8 cellular contexts compared by ENCODE assay signal in the genomic region with DNA sequence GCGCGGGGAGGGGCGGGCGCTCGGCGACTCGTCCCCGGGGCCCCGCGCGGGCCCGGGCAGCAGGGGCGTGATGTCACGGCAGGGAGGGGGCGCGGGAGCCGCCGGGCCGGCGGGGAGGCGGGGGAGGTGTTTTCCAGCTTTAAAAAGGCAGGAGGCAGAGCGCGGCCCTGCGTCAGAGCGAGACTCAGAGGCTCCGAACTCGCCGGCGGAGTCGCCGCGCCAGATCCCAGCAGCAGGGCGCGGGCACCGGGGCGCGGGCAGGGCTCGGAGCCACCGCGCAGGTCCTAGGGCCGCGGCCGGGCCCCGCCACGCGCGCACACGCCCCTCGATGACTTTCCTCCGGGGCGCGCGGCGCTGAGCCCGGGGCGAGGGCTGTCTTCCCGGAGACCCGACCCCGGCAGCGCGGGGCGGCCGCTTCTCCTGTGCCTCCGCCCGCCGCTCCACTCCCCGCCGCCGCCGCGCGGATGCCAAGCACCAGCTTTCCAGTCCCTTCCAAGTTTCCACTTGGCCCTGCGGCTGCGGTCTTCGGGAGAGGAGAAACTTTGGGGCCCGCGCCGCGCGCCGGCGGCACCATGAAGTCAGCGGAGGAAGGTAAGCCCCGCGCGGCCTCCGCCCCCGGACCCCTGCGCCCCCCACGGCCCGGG. TPM values are rescaled to one million over a fixed set of nuclear protein-coding genes. Genes with fewer than 3 reads are reported as not detected.
A peak's percentile ranks its signal among the peaks of the same experiment; 100 is the strongest.
DNase-seq lines count a peak whose midpoint lies in the region; ATAC-seq and TF ChIP-seq lines count a peak whose summit lies in the region.

A gene (plus strand): TSS at position 170 of the 644 bp plus-strand sequence. CDS start 295 bp downstream, at position 465.

- H3K9ac ChIP-seq in SK-N-SH: no peak within 1 kb of the TSS

- H3K4me2 ChIP-seq in SK-N-SH: peak within 1 kb of the TSS; percentile 44; the same call in 1 of the 2 replicates

- CTCF ChIA-PET in SK-N-SH (lab: Yijun Ruan, JAX): interaction anchor here (0.8 to 1.5 kb wide), 2 partner anchors 9 to 15 kb away, joined by 3 to 4 read pairs; no protein-coding TSS in a partner anchor

- WGBS in SK-N-SH (ENCODE audit: low lambda C conversion rate): 15% methylated on average over 8 of the region's 91 CpGs
- no CpG with 5 or more reads among the region's 91 CpGs for WGBS in esophagus muscularis mucosa

- H2AFZ ChIP-seq in SK-N-SH (ENCODE audit: low read depth): no peak within 1 kb of the TSS

- no peak within 1 kb of the TSS for H3K27ac ChIP-seq in SK-N-SH (ENCODE audit: low read depth in 2 of 2, low read length in 1 of 2)
- H3K27ac ChIP-seq in esophagus muscularis mucosa (replicated peaks in 1 of 4): peak within 1 kb of the TSS; percentile 97 to 99 (median 98)

- ATAC-seq in SK-N-SH treated with all-trans-retinoic acid at 6 μM for 48 hours (no peak), natural killer cell (peak; percentile 39 to 53 (median 47))
- peak; percentile 53 for ATAC-seq in stimulated activated naive CD8-positive, alpha-beta T cell treated with anti-CD3 and anti-CD28 coated beads, Interleukin-15, amount 100 ng/mL, for 72 hours

- H3K4me3 Mint-ChIP-seq in natural killer cell: peak within 1 kb of the TSS; percentile 81
- peak within 1 kb of the TSS; percentile 92 to 98 for H3K4me3 Mint-ChIP-seq in stimulated activated naive CD8-positive, alpha-beta T cell treated with anti-CD3 and anti-CD28 coated beads, Interleukin-15, amount 100 ng/mL, for 72 hours

- peaks cover 7% of the 10 kb centered on the region; the same call in 1 of the 2 replicates for H4K20me1 ChIP-seq in SK-N-SH (ENCODE audit: insufficient read depth)

- no peak for TF ChIP-seq EP300 in SK-N-SH (IDR thresholded peaks at IDR 0.05; ENCODE audit: borderline replicate concordance in 1 of 2, low read depth in 1 of 2, low read length in 1 of 2)
- TF ChIP-seq EP300 in esophagus muscularis mucosa (IDR thresholded peaks at IDR 0.05): no peak

- no peaks in the 10 kb centered on the region for H3K9me2 ChIP-seq in SK-N-SH

- H3K36me3 Mint-ChIP-seq in natural killer cell: no peaks in the 10 kb centered on the region

- POLR2A ChIA-PET in SK-N-SH (lab: Yijun Ruan, JAX): no interaction called here

- TF ChIP-seq CTCF in SK-N-SH (IDR thresholded peaks at IDR 0.05) (no peak), esophagus muscularis mucosa (IDR thresholded peaks at IDR 0.05) (peak in 1 of 3 experiments; percentile 10), natural killer cell (IDR thresholded peaks at IDR 0.05) (no peak)

- H3K9me3 ChIP-seq in SK-N-SH (no peaks in the 10 kb centered on the region), esophagus muscularis mucosa (no peaks in the 10 kb centered on the region)

- H3K27me3 Mint-ChIP-seq in natural killer cell (ENCODE audit: low read depth in 2 of 2): peaks cover 20 to 27% of the 10 kb centered on the region in 2 donors
- H3K27me3 Mint-ChIP-seq in stimulated activated naive CD8-positive, alpha-beta T cell treated with anti-CD3 and anti-CD28 coated beads, Interleukin-15, amount 100 ng/mL, for 72 hours: peaks cover 13% of the 10 kb centered on the region

- H3K36me3 ChIP-seq in SK-N-SH (replicated peaks in 1 of 2; ENCODE audit: control insufficient read depth in 1 of 2, insufficient read depth in 2 of 2, low read length in 1 of 2) (no peaks in the 10 kb centered on the region), esophagus muscularis mucosa (no peaks in the 10 kb centered on the region)

- no peaks in the 10 kb centered on the region for H3K79me2 ChIP-seq in SK-N-SH (ENCODE audit: insufficient read depth)

- TF ChIP-seq RAD21 in SK-N-SH (IDR thresholded peaks at IDR 0.05; ENCODE audit: low read length): no peak

- peaks cover 15 to 29% of the 10 kb centered on the region in 2 donors for H3K4me1 Mint-ChIP-seq in natural killer cell
- peaks cover 43% of the 10 kb centered on the region for H3K4me1 Mint-ChIP-seq in stimulated activated naive CD8-positive, alpha-beta T cell treated with anti-CD3 and anti-CD28 coated beads, Interleukin-15, amount 100 ng/mL, for 72 hours

- H3K4me3 ChIP-seq in SK-N-SH (ENCODE audit: low read depth in 2 of 2, low read length in 1 of 2) (0 out of 4 replicates have a peak within 1 kb of the TSS, but pooled peaks of 1 of the 2 experiments have one; percentile 32), esophagus muscularis mucosa (peak within 1 kb of the TSS; percentile 76 to 91 (median 86))

- no peak for TF ChIP-seq POLR2A in esophagus muscularis mucosa (IDR thresholded peaks at IDR 0.05; ENCODE audit: low read depth)

- H3K27me3 ChIP-seq in SK-N-SH (ENCODE audit: insufficient read depth): peaks cover 71% of the 10 kb centered on the region
- H3K27me3 ChIP-seq in esophagus muscularis mucosa: peaks cover 0 to 5% (median 0%) of the 10 kb centered on the region in 4 donors

- H3K4me1 ChIP-seq in SK-N-SH (ENCODE audit: control insufficient read depth in 1 of 2, insufficient read depth in 2 of 2, low read depth in 1 of 2, low read length in 1 of 2) (no peaks in the 10 kb centered on the region; a peak in 1 of 4 replicates), esophagus muscularis mucosa (peaks cover 38 to 74% (median 63%) of the 10 kb centered on the region in 4 donors)

- H3K27ac Mint-ChIP-seq in natural killer cell: peak within 1 kb of the TSS; percentile 31 to 75
- H3K27ac Mint-ChIP-seq in stimulated activated naive CD8-positive, alpha-beta T cell treated with anti-CD3 and anti-CD28 coated beads, Interleukin-15, amount 100 ng/mL, for 72 hours: peak within 1 kb of the TSS; percentile 89 to 96

- DNase-seq in SK-N-SH: no peak
- DNase-seq in NCI-H526 (lab: John Stamatoyannopoulos, UW): peak; percentile 68 to 87
- peak; percentile 80 for DNase-seq in activated T-cell treated with anti-CD3 and anti-CD28 coated beads for 24 hours (ENCODE audit: low read depth)
- no peak for DNase-seq in esophagus muscularis mucosa (ENCODE audit: extremely low spot score)
- DNase-seq in natural killer cell: peak; percentile 59
- DNase-seq in stimulated activated naive CD8-positive, alpha-beta T cell treated with anti-CD3 and anti-CD28 coated beads, Interleukin-15, amount 100 ng/mL, for 72 hours: peak; percentile 84 to 86
- no peak for DNase-seq in NCI-H510A treated with DMSO at 0.1 percent for 48 hours (lab: John Stamatoyannopoulos, UW)

- no peaks in the 10 kb centered on the region for H3K9me3 Mint-ChIP-seq in natural killer cell
- no peaks in the 10 kb centered on the region for H3K9me3 Mint-ChIP-seq in stimulated activated naive CD8-positive, alpha-beta T cell treated with anti-CD3 and anti-CD28 coated beads, Interleukin-15, amount 100 ng/mL, for 72 hours

- H3F3A ChIP-seq in SK-N-SH (replicated peaks; ENCODE audit: insufficient read depth): no peaks in the 10 kb centered on the region

- intact Hi-C loops in esophagus muscularis mucosa (cut with DNase I): loop anchor here (5.0 kb wide), 2 partner anchors 61 to 111 kb away; no protein-coding TSS in a partner anchor
- intact Hi-C loops in natural killer cell (cut with micrococcal nuclease): no loop called here

TF ChIP-seq in SK-N-SH, 30 proteins besides CTCF, POLR2A, EP300 and RAD21 (continues in another document):
- TF ChIP-seq FOXJ3 (CRISPR knock-in tag; IDR thresholded peaks at IDR 0.05) (no peak), SIN3A (IDR thresholded peaks at IDR 0.05; ENCODE audit: borderline replicate concordance, low read depth, low read length) (no peak), GATA2 (CRISPR knock-in tag; IDR thresholded peaks at IDR 0.05) (no peak), JUND (IDR thresholded peaks at IDR 0.05) (no peak), YY1 (IDR thresholded peaks at IDR 0.05; ENCODE audit: low read depth) (no peak), NRF1 (IDR thresholded peaks at IDR 0.05; ENCODE audit: low read depth, low read length) (no peak), TCF12 (IDR thresholded peaks at IDR 0.05) (no peak)
- TF ChIP-seq, protein P1, sequence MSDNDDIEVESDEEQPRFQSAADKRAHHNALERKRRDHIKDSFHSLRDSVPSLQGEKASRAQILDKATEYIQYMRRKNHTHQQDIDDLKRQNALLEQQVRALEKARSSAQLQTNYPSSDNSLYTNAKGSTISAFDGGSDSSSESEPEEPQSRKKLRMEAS (IDR thresholded peaks at IDR 0.05; ENCODE audit: low read depth): no peak
- TF ChIP-seq, protein P2, sequence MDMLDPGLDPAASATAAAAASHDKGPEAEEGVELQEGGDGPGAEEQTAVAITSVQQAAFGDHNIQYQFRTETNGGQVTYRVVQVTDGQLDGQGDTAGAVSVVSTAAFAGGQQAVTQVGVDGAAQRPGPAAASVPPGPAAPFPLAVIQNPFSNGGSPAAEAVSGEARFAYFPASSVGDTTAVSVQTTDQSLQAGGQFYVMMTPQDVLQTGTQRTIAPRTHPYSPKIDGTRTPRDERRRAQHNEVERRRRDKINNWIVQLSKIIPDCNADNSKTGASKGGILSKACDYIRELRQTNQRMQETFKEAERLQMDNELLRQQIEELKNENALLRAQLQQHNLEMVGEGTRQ (IDR thresholded peaks at IDR 0.05; ENCODE audit: borderline replicate concordance, low read depth, low read length): no peak

TF ChIP-seq in SK-N-SH treated with all-trans-retinoic acid at 6 μM for 48 hours, 23 proteins besides CTCF, POLR2A, EP300 and RAD21 (continues in another document):
- TF ChIP-seq ZFP30 (CRISPR knock-in tag; IDR thresholded peaks at IDR 0.05) (no peak), SNAI2 (CRISPR knock-in tag; IDR thresholded peaks at IDR 0.05) (no peak), PPARA (CRISPR knock-in tag; IDR thresholded peaks at IDR 0.05; ENCODE audit: borderline replicate concordance) (no peak), OSR1 (CRISPR knock-in tag; IDR thresholded peaks at IDR 0.05) (no peak), CSDC2 (CRISPR knock-in tag; IDR thresholded peaks at IDR 0.05) (no peak), ZFP3 (CRISPR knock-in tag; IDR thresholded peaks at IDR 0.05) (no peak), ZNF70 (CRISPR knock-in tag; IDR thresholded peaks at IDR 0.05) (no peak), ARNTL (CRISPR knock-in tag; IDR thresholded peaks at IDR 0.05; ENCODE audit: borderline replicate concordance, low read depth) (no peak)
- TF ChIP-seq, protein P3, sequence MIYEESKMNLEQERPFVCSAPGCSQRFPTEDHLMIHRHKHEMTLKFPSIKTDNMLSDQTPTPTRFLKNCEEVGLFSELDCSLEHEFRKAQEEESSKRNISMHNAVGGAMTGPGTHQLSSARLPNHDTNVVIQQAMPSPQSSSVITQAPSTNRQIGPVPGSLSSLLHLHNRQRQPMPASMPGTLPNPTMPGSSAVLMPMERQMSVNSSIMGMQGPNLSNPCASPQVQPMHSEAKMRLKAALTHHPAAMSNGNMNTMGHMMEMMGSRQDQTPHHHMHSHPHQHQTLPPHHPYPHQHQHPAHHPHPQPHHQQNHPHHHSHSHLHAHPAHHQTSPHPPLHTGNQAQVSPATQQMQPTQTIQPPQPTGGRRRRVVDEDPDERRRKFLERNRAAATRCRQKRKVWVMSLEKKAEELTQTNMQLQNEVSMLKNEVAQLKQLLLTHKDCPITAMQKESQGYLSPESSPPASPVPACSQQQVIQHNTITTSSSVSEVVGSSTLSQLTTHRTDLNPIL (CRISPR knock-in tag; IDR thresholded peaks at IDR 0.05; ENCODE audit: low read depth): no peak

RNA-seq across cellular contexts. Expression of the gene that starts here (rescaled TPM):
- 0.02 TPM in 1 of 2 replicates, not detected in the other for polyA plus RNA-seq in SK-N-SH (2012; rRNA removed)
- not detected in 2 replicates for polyA plus RNA-seq in SK-N-SH (2012; cell fraction: cytosol; rRNA removed)
- polyA plus RNA-seq in SK-N-SH (2012; cell fraction: nucleus; rRNA removed): not detected in 2 replicates
- total RNA-seq in esophagus muscularis mucosa: 10 to 100 TPM; 15.0 to 22.0 (median 17.8) TPM
- 10 to 100 TPM; 35.8 to 47.4 (median 37.1) TPM for total RNA-seq in natural killer cell

Comparison
In these comparisons a context has a peak if more than half of its experiments do, and no peak if none do; other contexts are left out.
1. DNase-seq: peak in NCI-H526 (2 of 2), activated T-cell treated with anti-CD3 and anti-CD28 coated beads for 24 hours (single experiment), natural killer cell (single experiment) and stimulated activated naive CD8-positive, alpha-beta T cell treated with anti-CD3 and anti-CD28 coated beads, Interleukin-15, amount 100 ng/mL, for 72 hours (2 of 2); none in SK-N-SH (single experiment), esophagus muscularis mucosa (single experiment) and NCI-H510A treated with DMSO at 0.1 percent for 48 hours (single experiment).
2. H3K27ac ChIP-seq: peak in esophagus muscularis mucosa (4 of 4); none in SK-N-SH (0 of 2).